ENCODE assay signal across 9 cellular contexts in genomic region chr2:54673501-54673998, GRCh38. TPM values are rescaled to one million over a fixed set of nuclear protein-coding genes. Genes with fewer than 3 reads are reported as not detected.
A peak's percentile ranks its signal among the peaks of the same experiment; 100 is the strongest.
DNase-seq lines count a peak whose midpoint lies in the region; ATAC-seq and TF ChIP-seq lines count a peak whose summit lies in the region.
"Had no signal": no experiment of that assay in that cellular context is flagged by ENCODE, and none has a peak within 500 bp of the region (broad histone marks: within the 10 kb centered on the region; RNA-seq: fewer than 3 reads in every experiment).

No MANE protein-coding gene starts in this region.

- peak; percentile 54 for ATAC-seq in GM21423 (IDR thresholded peaks at IDR 0.05; ENCODE audit: unreplicated experiment)

- H3K9me3 ChIP-seq in MM.1S (replicated peaks; ENCODE audit: insufficient read depth, low read length) (no peaks in the 10 kb centered on the region), mammary epithelial cell (replicated peaks; ENCODE audit: insufficient read depth, low read length) (no peaks in the 10 kb centered on the region), subcutaneous abdominal adipose tissue (ENCODE audit: control insufficient read depth in 5 of 5, low read length in 5 of 5) (no peaks in the 10 kb centered on the region)

- H3F3A ChIP-seq in MM.1S (ENCODE audit: insufficient read depth, low read length), result peaks cover 29% of the 10 kb centered on the region

- H3K4me1 ChIP-seq in ACC112 (ENCODE audit: control insufficient read depth, insufficient read depth, low read length, unreplicated experiment), result peaks cover 60% of the 10 kb centered on the region
- H3K4me1 ChIP-seq in MM.1S (ENCODE audit: low read length), result peaks cover 35% of the 10 kb centered on the region
- peaks cover 28% of the 10 kb centered on the region for H3K4me1 ChIP-seq in mammary epithelial cell (ENCODE audit: insufficient read depth, low read length)
- H3K4me1 ChIP-seq in subcutaneous abdominal adipose tissue (ENCODE audit: control insufficient read depth in 5 of 5, insufficient read depth in 5 of 5, low read length in 5 of 5), result peaks cover 15 to 46% (median 39%) of the 10 kb centered on the region in 5 donors

- no peaks in the 10 kb centered on the region for H4K20me1 ChIP-seq in MM.1S (ENCODE audit: insufficient read depth, low read length)
- H4K20me1 ChIP-seq in mammary epithelial cell (ENCODE audit: insufficient read depth, low read length), result no peaks in the 10 kb centered on the region

- dilution Hi-C loops in mammary epithelial cell (cut with HindIII; ENCODE audit: low sequenced_read_pairs), result no loop called here

- peak overlapping the region; percentile 45; the same call in 1 of the 2 replicates for H3K4me2 ChIP-seq in MM.1S (ENCODE audit: low read depth, low read length)
- H3K4me2 ChIP-seq in mammary epithelial cell (ENCODE audit: insufficient read depth, low read depth, low read length), result peak overlapping the region; percentile 66

- no peak for DNase-seq in MM.1S
- DNase-seq in mammary epithelial cell, result peak; percentile 85
- peak; percentile 90 to 97 for DNase-seq in lung microvascular endothelial cell (ENCODE audit: low read depth in 2 of 2)
- DNase-seq in globus pallidus (ENCODE audit: low spot score), result no peak
- no peak for DNase-seq in SK-N-DZ (ENCODE audit: low spot score)

- in situ Hi-C loops in mammary epithelial cell (cut with MboI; ENCODE audit: low sequenced_read_pairs in 2 of 2), result no loop called here

- H2AFZ ChIP-seq in ACC112 (ENCODE audit: low read length, unreplicated experiment) (peak overlapping the region; percentile 64), MM.1S (ENCODE audit: low read length) (no peak overlapping the region), mammary epithelial cell (ENCODE audit: low read depth, low read length) (peak overlapping the region; percentile 82)

- BruUV-seq in mammary epithelial cell (replicated peaks; lab: Mats Ljungman, UMichigan), result no TSS peak

- intact Hi-C loops in mammary epithelial cell (cut with micrococcal nuclease), result no loop called here

- H3K27me3 ChIP-seq in ACC112 (ENCODE audit: insufficient read depth, low read length) (no peaks in the 10 kb centered on the region), MM.1S (replicated peaks; ENCODE audit: insufficient read depth, low read length) (no peaks in the 10 kb centered on the region), mammary epithelial cell (ENCODE audit: insufficient read depth, low read length) (no peaks in the 10 kb centered on the region), subcutaneous abdominal adipose tissue (ENCODE audit: control insufficient read depth in 5 of 5, insufficient read depth in 4 of 5, low read length in 5 of 5) (no peaks in the 10 kb centered on the region)

- H3K9ac ChIP-seq in MM.1S (ENCODE audit: low read length) (0 out of 2 replicates have a peak overlapping the region, but pooled peaks have one; percentile 2), mammary epithelial cell (ENCODE audit: insufficient read depth, low read length) (peak overlapping the region; percentile 30), subcutaneous abdominal adipose tissue (ENCODE audit: low read length in 5 of 5) (peak overlapping the region; percentile 51 to 91 (median 68))

- H3K36me3 ChIP-seq in ACC112 (ENCODE audit: insufficient read depth, low read length) (peaks cover 14% of the 10 kb centered on the region), MM.1S (replicated peaks; ENCODE audit: insufficient read depth, low read length) (peaks cover 15% of the 10 kb centered on the region; the same call in 1 of the 2 replicates), mammary epithelial cell (ENCODE audit: insufficient read depth, low read length) (no peaks in the 10 kb centered on the region), subcutaneous abdominal adipose tissue (ENCODE audit: control insufficient read depth in 5 of 5, insufficient read depth in 5 of 5, low read length in 5 of 5) (peaks cover 7 to 26% (median 24%) of the 10 kb centered on the region in 5 donors)

- 6% methylated on average over 11 of the region's 16 CpGs for WGBS in mammary epithelial cell (ENCODE audit: low coverage, missing lambda C conversion rate)

- H3K79me2 ChIP-seq in ACC112 (ENCODE audit: control insufficient read depth, insufficient read depth, low read length, unreplicated experiment), result no peaks in the 10 kb centered on the region
- no peaks in the 10 kb centered on the region for H3K79me2 ChIP-seq in MM.1S (ENCODE audit: low read length)
- H3K79me2 ChIP-seq in mammary epithelial cell (ENCODE audit: insufficient read depth, low read length), result no peaks in the 10 kb centered on the region

- CTCF ChIA-PET in mammary epithelial cell (lab: Charles Lee; ENCODE audit: low non-redundant PET), result no interaction called here

- H3K27ac ChIP-seq in ACC112 (ENCODE audit: low read depth, low read length) (peak overlapping the region; percentile 44), MM.1S (ENCODE audit: low read length) (peak overlapping the region; percentile 48; the same call in 1 of the 2 replicates), mammary epithelial cell (ENCODE audit: insufficient read depth, low read depth, low read length) (peak overlapping the region; percentile 33), subcutaneous abdominal adipose tissue (ENCODE audit: low read depth, low read length) (peak overlapping the region; percentile 98)
- H3K27ac ChIP-seq: C4-2B had no signal

- H3K4me3 ChIP-seq in ACC112 (ENCODE audit: low read depth, low read length) (peak overlapping the region; percentile 31; the same call in 1 of the 2 replicates), MM.1S (ENCODE audit: low read length) (no peak overlapping the region), mammary epithelial cell (replicated peaks in 1 of 3; ENCODE audit: insufficient read depth in 1 of 3, low read depth in 2 of 3, low read length in 3 of 3) (no peak overlapping the region), subcutaneous abdominal adipose tissue (ENCODE audit: low read depth in 1 of 5, low read length in 5 of 5) (peak overlapping the region; percentile 28 to 64 (median 39))

- no peaks in the 10 kb centered on the region for H3K9me2 ChIP-seq in MM.1S (replicated peaks; ENCODE audit: insufficient read depth, low read length)

- TF ChIP-seq CTCF in MM.1S (IDR thresholded peaks at IDR 0.05; ENCODE audit: low read length) (no peak), mammary epithelial cell (conservative IDR thresholded peaks at IDR 0.05 in 1 of 2, IDR thresholded peaks at IDR 0.05 in 1 of 2; ENCODE audit: extremely low read depth in 1 of 2, insufficient read depth in 1 of 2, low read depth in 1 of 2, low read length in 2 of 2) (no peak)

RNA-seq across cellular contexts. Expression of gene EML6, which starts 49.9 kb away (rescaled TPM):
- total RNA-seq in mammary epithelial cell (under 1 TPM; 0.83 to 0.94 TPM), lung microvascular endothelial cell (0.20 and 0.22 TPM in 2 replicates)
- polyA plus RNA-seq in mammary epithelial cell, result 0.37 TPM
- polyA minus RNA-seq in mammary epithelial cell, result not detected
- 4.0 and 7.0 TPM in 2 replicates for polyA plus RNA-seq in SK-N-DZ (2014; cell fraction: cytosol; rRNA removed)
- polyA plus RNA-seq in SK-N-DZ (2014; cell fraction: nucleus; rRNA removed), result 19.2 and 20.1 TPM in 2 replicates

Comparison
In these comparisons a context has a peak if more than half of its experiments do, and no peak if none do; other contexts are left out.
1. H3K27ac ChIP-seq: peak in every context shown above with its lines; median percentile 98 in subcutaneous abdominal adipose tissue; 48 in MM.1S; 44 in ACC112; 33 in mammary epithelial cell.
2. H3K4me3 ChIP-seq: peak in ACC112 (single experiment) and subcutaneous abdominal adipose tissue (5 of 5); none in MM.1S (single experiment) and mammary epithelial cell (0 of 3).
3. DNase-seq: peak in mammary epithelial cell (single experiment) and lung microvascular endothelial cell (2 of 2); none in MM.1S (single experiment), globus pallidus (single experiment) and SK-N-DZ (single experiment).
4. H3K9ac ChIP-seq: peak in every context shown above with its lines; median percentile 68 in subcutaneous abdominal adipose tissue; 30 in mammary epithelial cell; 2 in MM.1S.